In genomic region chr10:1287493-1288480, GRCh38 we compare ENCODE assay signal across 14 cellular contexts.
DNase-seq lines count a peak whose midpoint lies in the region; ATAC-seq, FAIRE-seq and TF ChIP-seq lines count a peak whose summit lies in the region.
"Had no signal": no experiment of that assay in that cellular context is flagged by ENCODE, and none has a peak within 500 bp of the region (broad histone marks: within the 10 kb centered on the region; RNA-seq: fewer than 3 reads in every experiment).

No MANE protein-coding gene starts in this region.

- no peaks in the 10 kb centered on the region for H3K9me2 ChIP-seq in DOHH2 (replicated peaks; ENCODE audit: control insufficient read depth, low read length)

- TF ChIP-seq EP300 in GM12878 (IDR thresholded peaks at IDR 0.05; ENCODE audit: borderline replicate concordance in 1 of 2, control insufficient read depth in 1 of 2, low read depth in 2 of 2, low read length in 2 of 2), result no peak

- H3K4me2 ChIP-seq in DOHH2 (ENCODE audit: low read length) (0 out of 2 replicates have a peak overlapping the region, but pooled peaks have one; percentile 19), GM12878 (ENCODE audit: control insufficient read depth, insufficient read depth) (no peak overlapping the region)

- no peak overlapping the region; the same call in 1 of the 2 replicates for H2AFZ ChIP-seq in GM12878 (ENCODE audit: control insufficient read depth, low read depth, low read length)

- no peaks in the 10 kb centered on the region for H3K9me3 Mint-ChIP-seq in neural crest cell
- H3K9me3 Mint-ChIP-seq in activated naive CD4-positive, alpha-beta T cell treated with anti-CD3 and anti-CD28 coated beads, Interleukin-2, amount 10 ng/mL, durations not matched to agents 7 days and 5 days, result no peaks in the 10 kb centered on the region
- H3K9me3 Mint-ChIP-seq: activated naive CD8-positive, alpha-beta T cell treated with anti-CD3 and anti-CD28 coated beads for 36 hours had no signal

- H3K4me3 ChIP-seq in A673 (ENCODE audit: low read depth, low read length, poor library complexity, severe bottlenecking) (no peak overlapping the region), DOHH2 (ENCODE audit: low read length) (no peak overlapping the region), GM12878 (no peak overlapping the region), MG63 (no peak overlapping the region)
- H3K4me3 ChIP-seq: SJCRH30 had no signal

- H3K27ac Mint-ChIP-seq in neural crest cell (ENCODE audit: unreplicated experiment), result peak overlapping the region; percentile 52
- H3K27ac Mint-ChIP-seq in activated naive CD4-positive, alpha-beta T cell treated with anti-CD3 and anti-CD28 coated beads, Interleukin-2, amount 10 ng/mL, durations not matched to agents 7 days and 5 days, result no peak overlapping the region
- H3K27ac Mint-ChIP-seq: activated naive CD8-positive, alpha-beta T cell treated with anti-CD3 and anti-CD28 coated beads for 36 hours had no signal

- CTCF ChIA-PET in A673 (lab: Charles Lee), result no interaction called here
- CTCF ChIA-PET in GM12878 (lab: Yijun Ruan, JAX), result no interaction called here
- CTCF ChIA-PET in activated naive CD4-positive, alpha-beta T cell treated with anti-CD3 and anti-CD28 coated beads, Interleukin-2, amount 10 ng/mL, durations not matched to agents 7 days and 5 days (lab: Charles Lee), result no interaction called here

- H3K27me3 Mint-ChIP-seq in neural crest cell (ENCODE audit: low read depth), result peaks cover 2% of the 10 kb centered on the region
- H3K27me3 Mint-ChIP-seq in activated naive CD4-positive, alpha-beta T cell treated with anti-CD3 and anti-CD28 coated beads, Interleukin-2, amount 10 ng/mL, durations not matched to agents 7 days and 5 days, result peaks cover 27% of the 10 kb centered on the region

- RAD21 ChIA-PET in GM12878 (lab: Charles Lee; ENCODE audit: unreplicated experiment), result no interaction called here

- no peak for FAIRE-seq in GM12878 (lab: Jason Lieb, UNC)

- H3K27ac ChIP-seq in A673 (ENCODE audit: low read depth, low read length, poor library complexity, severe bottlenecking), result no peak overlapping the region
- H3K27ac ChIP-seq in DOHH2 (ENCODE audit: low read depth, low read length), result no peak overlapping the region
- no peak overlapping the region for H3K27ac ChIP-seq in GM12878 (ENCODE audit: control insufficient read depth, insufficient read depth)
- H3K27ac ChIP-seq: SJCRH30 had no signal

- no peaks in the 10 kb centered on the region for H3K36me3 ChIP-seq in A673 (ENCODE audit: insufficient read depth, low read length, poor library complexity, severe bottlenecking)
- H3K36me3 ChIP-seq in DOHH2 (ENCODE audit: control insufficient read depth, low read length), result no peaks in the 10 kb centered on the region
- H3K36me3 ChIP-seq in GM12878 (ENCODE audit: control insufficient read depth in 2 of 2, insufficient read depth in 2 of 2, low read length in 1 of 2), result no peaks in the 10 kb centered on the region
- no peaks in the 10 kb centered on the region for H3K36me3 ChIP-seq in MG63
- H3K36me3 ChIP-seq: SJCRH30 had no signal

- no peak overlapping the region for H3K9ac ChIP-seq in GM12878 (ENCODE audit: control insufficient read depth, insufficient read depth, low read length)

- H4K20me1 ChIP-seq in DOHH2 (ENCODE audit: control insufficient read depth, insufficient read depth, low read depth, low read length), result no peaks in the 10 kb centered on the region
- H4K20me1 ChIP-seq in GM12878 (ENCODE audit: control insufficient read depth, insufficient read depth), result no peaks in the 10 kb centered on the region

- POLR2A ChIA-PET in A673 (lab: Charles Lee; ENCODE audit: low non-redundant PET), result no interaction called here
- POLR2A ChIA-PET in GM12878 (lab: Charles Lee), result no interaction called here

- in situ Hi-C loops in GM12878 (cut with MboI), result no loop called here

- H3K79me2 ChIP-seq in DOHH2 (ENCODE audit: control insufficient read depth, low read length), result no peaks in the 10 kb centered on the region
- H3K79me2 ChIP-seq in GM12878 (ENCODE audit: control insufficient read depth, insufficient read depth, low read length), result no peaks in the 10 kb centered on the region

- no peaks in the 10 kb centered on the region for H3K4me1 ChIP-seq in A673 (ENCODE audit: insufficient read depth, low read length, poor library complexity, severe bottlenecking)
- H3K4me1 ChIP-seq in DOHH2 (ENCODE audit: control insufficient read depth, low read length), result peaks cover 6% of the 10 kb centered on the region; the same call in 1 of the 2 replicates
- no peaks in the 10 kb centered on the region for H3K4me1 ChIP-seq in GM12878 (ENCODE audit: control insufficient read depth, insufficient read depth, low read length)
- H3K4me1 ChIP-seq: SJCRH30 had no signal

- intact Hi-C loops in A673 (cut with micrococcal nuclease; ENCODE audit: unreplicated experiment) (no loop called here), GM12878 (cut with micrococcal nuclease; ENCODE audit: unreplicated experiment) (no loop called here)

- 31% methylated on average over 17 of the region's 17 CpGs for WGBS in GM12878 (ENCODE audit: insufficient coverage, insufficient replicate concordance, low lambda C conversion rate, missing lambda C conversion rate)

- TF ChIP-seq RAD21 in GM12878 (IDR thresholded peaks at IDR 0.05; ENCODE audit: insufficient read depth, low read depth, low read length), result no peak

- BruUV-seq in A673 (replicated peaks; lab: Mats Ljungman, UMichigan) (no TSS peak), GM12878 (replicated peaks; lab: Mats Ljungman, UMichigan) (no TSS peak)

- peak; percentile 4 for DNase-seq in A673 (ENCODE audit: low spot score)
- no peak for DNase-seq in GM12878 (ENCODE audit: low read depth, low spot score)
- no peak for DNase-seq in neural crest cell (ENCODE audit: low read depth, low spot score)
- DNase-seq in activated naive CD4-positive, alpha-beta T cell treated with anti-CD3 and anti-CD28 coated beads, Interleukin-2, amount 10 ng/mL, durations not matched to agents 7 days and 5 days, result no peak
- DNase-seq in MG63, result no peak
- no peak for DNase-seq in activated CD8-positive, alpha-beta memory T cell treated with anti-CD3 and anti-CD28 coated beads, Interleukin-2, amount 50 U/mL, for 4 hours
- DNase-seq: activated CD8-positive, alpha-beta memory T cell treated with anti-CD3 and anti-CD28 coated beads, Interleukin-2, amount 50 U/mL, for 48 hours; activated naive CD8-positive, alpha-beta T cell treated with anti-CD3 and anti-CD28 coated beads for 36 hours; mesenchymal stem cell; NCI-H146; SJCRH30; stimulated activated CD4-positive, alpha-beta T cell treated with anti-CD3 and anti-CD28 coated beads, Interleukin-2, amount 100 ng/mL, for 24 hours had no signal

- no peak overlapping the region for H3K4me3 Mint-ChIP-seq in neural crest cell
- no peak overlapping the region for H3K4me3 Mint-ChIP-seq in activated naive CD4-positive, alpha-beta T cell treated with anti-CD3 and anti-CD28 coated beads, Interleukin-2, amount 10 ng/mL, durations not matched to agents 7 days and 5 days
- H3K4me3 Mint-ChIP-seq: activated naive CD8-positive, alpha-beta T cell treated with anti-CD3 and anti-CD28 coated beads for 36 hours had no signal

- no peak for TF ChIP-seq CTCF in A673 (conservative IDR thresholded peaks at IDR 0.05; ENCODE audit: low read depth, low read length)
- TF ChIP-seq CTCF in DOHH2 (IDR thresholded peaks at IDR 0.05; ENCODE audit: low read depth, low read length, poor library complexity, severe bottlenecking), result no peak
- no peak for TF ChIP-seq CTCF in GM12878 (IDR thresholded peaks at IDR 0.05 in 2 of 3, conservative IDR thresholded peaks at IDR 0.05 in 1 of 3; ENCODE audit: control insufficient read depth in 2 of 3, extremely low read depth in 1 of 3, insufficient read depth in 1 of 3, low read depth in 3 of 3, low read length in 3 of 3)
- no peak for TF ChIP-seq CTCF in neural crest cell (conservative IDR thresholded peaks at IDR 0.05)

- peaks cover 84% of the 10 kb centered on the region for H3K27me3 ChIP-seq in A673 (replicated peaks; ENCODE audit: insufficient read depth, low read depth, low read length, poor library complexity)
- H3K27me3 ChIP-seq in DOHH2 (ENCODE audit: control insufficient read depth, low read length), result peaks cover 12% of the 10 kb centered on the region; the same call in 1 of the 2 replicates
- H3K27me3 ChIP-seq in GM12878 (replicated peaks in 1 of 2; ENCODE audit: control insufficient read depth in 2 of 2, insufficient read depth in 2 of 2, low read length in 1 of 2), result no peaks in the 10 kb centered on the region
- H3K27me3 ChIP-seq in MG63, result no peaks in the 10 kb centered on the region
- H3K27me3 ChIP-seq: SJCRH30 had no signal

- no peaks in the 10 kb centered on the region for H3K36me3 Mint-ChIP-seq in neural crest cell (ENCODE audit: low read depth)
- H3K36me3 Mint-ChIP-seq in activated naive CD4-positive, alpha-beta T cell treated with anti-CD3 and anti-CD28 coated beads, Interleukin-2, amount 10 ng/mL, durations not matched to agents 7 days and 5 days, result no peaks in the 10 kb centered on the region
- H3K36me3 Mint-ChIP-seq: activated naive CD8-positive, alpha-beta T cell treated with anti-CD3 and anti-CD28 coated beads for 36 hours had no signal

- no peak for TF ChIP-seq POLR2A in GM12878 (IDR thresholded peaks at IDR 0.05; ENCODE audit: low read depth, low read length)

- ATAC-seq in GM12878, result peak; percentile 42
- ATAC-seq in HG03565 (IDR thresholded peaks at IDR 0.05; ENCODE audit: unreplicated experiment), result no peak

- SMC1A ChIA-PET in GM12878 (lab: Charles Lee; ENCODE audit: uncharacterized antibody, unreplicated experiment), result no interaction called here

- no peaks in the 10 kb centered on the region for H3K9me3 ChIP-seq in A673 (ENCODE audit: low read depth, low read length, poor library complexity, severe bottlenecking)
- H3K9me3 ChIP-seq in DOHH2 (ENCODE audit: control insufficient read depth, insufficient read depth, low read length), result no peaks in the 10 kb centered on the region
- H3K9me3 ChIP-seq in GM12878 (replicated peaks; ENCODE audit: control insufficient read depth, insufficient read depth, low read length), result no peaks in the 10 kb centered on the region
- H3K9me3 ChIP-seq in MG63, result no peaks in the 10 kb centered on the region
- H3K9me3 ChIP-seq: SJCRH30 had no signal

- H3K4me1 Mint-ChIP-seq in neural crest cell, result peaks cover 26% of the 10 kb centered on the region
- H3K4me1 Mint-ChIP-seq in activated naive CD4-positive, alpha-beta T cell treated with anti-CD3 and anti-CD28 coated beads, Interleukin-2, amount 10 ng/mL, durations not matched to agents 7 days and 5 days, result peaks cover 4% of the 10 kb centered on the region

- H3F3A ChIP-seq in DOHH2 (ENCODE audit: control insufficient read depth, insufficient read depth), result no peaks in the 10 kb centered on the region
